In genomic region chrX:136166221-136166855, GRCh38 we compare ENCODE assay signal across 1 cellular context.
TF ChIP-seq lines count a peak whose summit lies in the region.

No MANE protein-coding gene starts in this region.

TF ChIP-seq in endothelial cell of umbilical vein, 7 proteins besides CTCF, POLR2A, EP300 and RAD21 (continued from another document):
- TF ChIP-seq FOS (IDR thresholded peaks at IDR 0.05; ENCODE audit: borderline replicate concordance, insufficient read depth, low read length), result no peak
